ENCODE assay signal across 1 cellular context in the genomic region with DNA sequence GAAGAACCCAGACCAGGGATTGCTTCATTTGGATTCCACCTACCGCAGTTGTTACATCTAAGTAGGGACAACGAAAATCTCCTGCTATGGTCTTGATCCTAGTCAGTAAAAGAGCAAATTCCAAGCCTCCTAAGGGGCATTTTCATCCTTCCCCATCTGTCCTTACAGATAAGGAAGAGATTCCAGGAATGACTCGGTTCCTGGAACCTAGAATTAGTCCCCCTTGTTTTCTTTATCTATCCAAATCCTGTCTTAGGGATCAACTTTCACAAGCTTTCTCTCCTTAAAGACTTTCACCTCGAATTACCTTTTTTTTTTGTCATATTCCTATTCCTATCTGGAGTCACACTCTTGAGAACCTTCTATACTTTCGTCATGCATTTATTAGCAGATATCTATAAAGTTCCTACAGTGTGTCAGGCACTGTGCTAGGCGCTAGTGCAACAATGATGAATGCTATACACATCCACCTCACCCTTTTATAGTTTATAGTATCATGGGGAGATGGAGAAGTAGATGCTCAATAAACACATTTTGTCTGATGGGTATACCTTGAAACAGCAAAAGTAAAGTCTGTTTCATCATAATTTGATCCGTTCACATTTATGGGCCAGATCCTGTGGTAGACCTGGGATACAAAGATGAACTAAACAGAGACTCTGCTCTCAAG.
A peak's percentile ranks its signal among the peaks of the same experiment; 100 is the strongest.
TF ChIP-seq lines count a peak whose summit lies in the region.

No MANE protein-coding gene starts in this region.

TF ChIP-seq in K562, 482 proteins besides CTCF, POLR2A, EP300 and RAD21 (continued from another document and continues in another):
- TF ChIP-seq, protein P1, sequence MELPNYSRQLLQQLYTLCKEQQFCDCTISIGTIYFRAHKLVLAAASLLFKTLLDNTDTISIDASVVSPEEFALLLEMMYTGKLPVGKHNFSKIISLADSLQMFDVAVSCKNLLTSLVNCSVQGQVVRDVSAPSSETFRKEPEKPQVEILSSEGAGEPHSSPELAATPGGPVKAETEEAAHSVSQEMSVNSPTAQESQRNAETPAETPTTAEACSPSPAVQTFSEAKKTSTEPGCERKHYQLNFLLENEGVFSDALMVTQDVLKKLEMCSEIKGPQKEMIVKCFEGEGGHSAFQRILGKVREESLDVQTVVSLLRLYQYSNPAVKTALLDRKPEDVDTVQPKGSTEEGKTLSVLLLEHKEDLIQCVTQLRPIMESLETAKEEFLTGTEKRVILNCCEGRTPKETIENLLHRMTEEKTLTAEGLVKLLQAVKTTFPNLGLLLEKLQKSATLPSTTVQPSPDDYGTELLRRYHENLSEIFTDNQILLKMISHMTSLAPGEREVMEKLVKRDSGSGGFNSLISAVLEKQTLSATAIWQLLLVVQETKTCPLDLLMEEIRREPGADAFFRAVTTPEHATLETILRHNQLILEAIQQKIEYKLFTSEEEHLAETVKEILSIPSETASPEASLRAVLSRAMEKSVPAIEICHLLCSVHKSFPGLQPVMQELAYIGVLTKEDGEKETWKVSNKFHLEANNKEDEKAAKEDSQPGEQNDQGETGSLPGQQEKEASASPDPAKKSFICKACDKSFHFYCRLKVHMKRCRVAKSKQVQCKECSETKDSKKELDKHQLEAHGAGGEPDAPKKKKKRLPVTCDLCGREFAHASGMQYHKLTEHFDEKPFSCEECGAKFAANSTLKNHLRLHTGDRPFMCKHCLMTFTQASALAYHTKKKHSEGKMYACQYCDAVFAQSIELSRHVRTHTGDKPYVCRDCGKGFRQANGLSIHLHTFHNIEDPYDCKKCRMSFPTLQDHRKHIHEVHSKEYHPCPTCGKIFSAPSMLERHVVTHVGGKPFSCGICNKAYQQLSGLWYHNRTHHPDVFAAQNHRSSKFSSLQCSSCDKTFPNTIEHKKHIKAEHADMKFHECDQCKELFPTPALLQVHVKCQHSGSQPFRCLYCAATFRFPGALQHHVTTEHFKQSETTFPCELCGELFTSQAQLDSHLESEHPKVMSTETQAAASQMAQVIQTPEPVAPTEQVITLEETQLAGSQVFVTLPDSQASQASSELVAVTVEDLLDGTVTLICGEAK (IDR thresholded peaks at IDR 0.05), result peak; percentile 82
- TF ChIP-seq, protein P1 (CRISPR knock-in tag; IDR thresholded peaks at IDR 0.05), result peak; percentile 85
- TF ChIP-seq, protein P2, sequence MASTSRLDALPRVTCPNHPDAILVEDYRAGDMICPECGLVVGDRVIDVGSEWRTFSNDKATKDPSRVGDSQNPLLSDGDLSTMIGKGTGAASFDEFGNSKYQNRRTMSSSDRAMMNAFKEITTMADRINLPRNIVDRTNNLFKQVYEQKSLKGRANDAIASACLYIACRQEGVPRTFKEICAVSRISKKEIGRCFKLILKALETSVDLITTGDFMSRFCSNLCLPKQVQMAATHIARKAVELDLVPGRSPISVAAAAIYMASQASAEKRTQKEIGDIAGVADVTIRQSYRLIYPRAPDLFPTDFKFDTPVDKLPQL (IDR thresholded peaks at IDR 0.05; ENCODE audit: extremely low read depth, insufficient read length), result no peak
- TF ChIP-seq U2AF2 (optimal IDR thresholded peaks at IDR 0.05; ENCODE audit: low read depth, low read length) (no peak), POLR2AphosphoS2 (IDR thresholded peaks at IDR 0.05; ENCODE audit: low read length) (no peak), KAT2B (IDR thresholded peaks at IDR 0.05; ENCODE audit: low read depth, low read length) (no peak), SP2 (IDR thresholded peaks at IDR 0.05; ENCODE audit: extremely low read depth, low read depth, low read length, poor library complexity, severe bottlenecking) (no peak), ASH1L (IDR thresholded peaks at IDR 0.05; ENCODE audit: borderline replicate concordance, low read depth, partially characterized antibody) (no peak), TBL1XR1 (IDR thresholded peaks at IDR 0.05; ENCODE audit: low read length in 2 of 2) (peak in 1 of 2 experiments; percentile 65; a peak in 2 of 4 replicates), CC2D1A (IDR thresholded peaks at IDR 0.05) (peak; percentile 77; the same call in 1 of the 2 replicates), CEBPB (tag; IDR thresholded peaks at IDR 0.05) (peak; percentile 62), KLF16 (IDR thresholded peaks at IDR 0.05) (no peak), FOXA1 (IDR thresholded peaks at IDR 0.05; ENCODE audit: borderline replicate concordance) (no peak), TOE1 (IDR thresholded peaks at IDR 0.05; ENCODE audit: borderline replicate concordance) (no peak), TOE1 (CRISPR knock-in tag; IDR thresholded peaks at IDR 0.05; ENCODE audit: borderline replicate concordance, low read depth) (no peak), KAT8 (IDR thresholded peaks at IDR 0.05; ENCODE audit: low read depth) (no peak), ZNF444 (CRISPR knock-in tag; IDR thresholded peaks at IDR 0.05) (no peak), RBBP5 (IDR thresholded peaks at IDR 0.05; ENCODE audit: borderline replicate concordance, insufficient read depth, low read length, poor library complexity, severe bottlenecking) (no peak), PRMT5 (CRISPR knock-in tag; IDR thresholded peaks at IDR 0.05) (no peak), ZNF3 (CRISPR knock-in tag; IDR thresholded peaks at IDR 0.05) (no peak), CHD2 (IDR thresholded peaks at IDR 0.05; ENCODE audit: low read depth, low read length) (no peak), RBM39 (optimal IDR thresholded peaks at IDR 0.05; ENCODE audit: low read depth, low read length) (no peak), FIP1L1 (IDR thresholded peaks at IDR 0.05; ENCODE audit: low read depth, low read length, poor library complexity, severe bottlenecking) (no peak), ZBED1 (IDR thresholded peaks at IDR 0.05) (no peak), NELFE (IDR thresholded peaks at IDR 0.05; ENCODE audit: insufficient read depth, insufficient read length) (no peak), NFIC (IDR thresholded peaks at IDR 0.05) (no peak), SRSF7 (optimal IDR thresholded peaks at IDR 0.05; ENCODE audit: low read depth, low read length) (no peak), E2F3 (CRISPR knock-in tag; IDR thresholded peaks at IDR 0.05) (no peak), CBX1 (IDR thresholded peaks at IDR 0.05; ENCODE audit: low read depth) (no peak), HCFC1 (IDR thresholded peaks at IDR 0.05; ENCODE audit: low read depth, low read length) (no peak), KDM5B (IDR thresholded peaks at IDR 0.05; ENCODE audit: insufficient replicate concordance, low read depth, low read length) (no peak), NR2F6 (CRISPR knock-in tag; IDR thresholded peaks at IDR 0.05) (no peak), EWSR1 (IDR thresholded peaks at IDR 0.05; ENCODE audit: borderline replicate concordance, low read depth, partially characterized antibody) (no peak)
- TF ChIP-seq, protein P3, sequence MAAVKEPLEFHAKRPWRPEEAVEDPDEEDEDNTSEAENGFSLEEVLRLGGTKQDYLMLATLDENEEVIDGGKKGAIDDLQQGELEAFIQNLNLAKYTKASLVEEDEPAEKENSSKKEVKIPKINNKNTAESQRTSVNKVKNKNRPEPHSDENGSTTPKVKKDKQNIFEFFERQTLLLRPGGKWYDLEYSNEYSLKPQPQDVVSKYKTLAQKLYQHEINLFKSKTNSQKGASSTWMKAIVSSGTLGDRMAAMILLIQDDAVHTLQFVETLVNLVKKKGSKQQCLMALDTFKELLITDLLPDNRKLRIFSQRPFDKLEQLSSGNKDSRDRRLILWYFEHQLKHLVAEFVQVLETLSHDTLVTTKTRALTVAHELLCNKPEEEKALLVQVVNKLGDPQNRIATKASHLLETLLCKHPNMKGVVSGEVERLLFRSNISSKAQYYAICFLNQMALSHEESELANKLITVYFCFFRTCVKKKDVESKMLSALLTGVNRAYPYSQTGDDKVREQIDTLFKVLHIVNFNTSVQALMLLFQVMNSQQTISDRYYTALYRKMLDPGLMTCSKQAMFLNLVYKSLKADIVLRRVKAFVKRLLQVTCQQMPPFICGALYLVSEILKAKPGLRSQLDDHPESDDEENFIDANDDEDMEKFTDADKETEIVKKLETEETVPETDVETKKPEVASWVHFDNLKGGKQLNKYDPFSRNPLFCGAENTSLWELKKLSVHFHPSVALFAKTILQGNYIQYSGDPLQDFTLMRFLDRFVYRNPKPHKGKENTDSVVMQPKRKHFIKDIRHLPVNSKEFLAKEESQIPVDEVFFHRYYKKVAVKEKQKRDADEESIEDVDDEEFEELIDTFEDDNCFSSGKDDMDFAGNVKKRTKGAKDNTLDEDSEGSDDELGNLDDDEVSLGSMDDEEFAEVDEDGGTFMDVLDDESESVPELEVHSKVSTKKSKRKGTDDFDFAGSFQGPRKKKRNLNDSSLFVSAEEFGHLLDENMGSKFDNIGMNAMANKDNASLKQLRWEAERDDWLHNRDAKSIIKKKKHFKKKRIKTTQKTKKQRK (IDR thresholded peaks at IDR 0.05; ENCODE audit: borderline replicate concordance, low read depth, low read length), result no peak
- TF ChIP-seq, protein P4, sequence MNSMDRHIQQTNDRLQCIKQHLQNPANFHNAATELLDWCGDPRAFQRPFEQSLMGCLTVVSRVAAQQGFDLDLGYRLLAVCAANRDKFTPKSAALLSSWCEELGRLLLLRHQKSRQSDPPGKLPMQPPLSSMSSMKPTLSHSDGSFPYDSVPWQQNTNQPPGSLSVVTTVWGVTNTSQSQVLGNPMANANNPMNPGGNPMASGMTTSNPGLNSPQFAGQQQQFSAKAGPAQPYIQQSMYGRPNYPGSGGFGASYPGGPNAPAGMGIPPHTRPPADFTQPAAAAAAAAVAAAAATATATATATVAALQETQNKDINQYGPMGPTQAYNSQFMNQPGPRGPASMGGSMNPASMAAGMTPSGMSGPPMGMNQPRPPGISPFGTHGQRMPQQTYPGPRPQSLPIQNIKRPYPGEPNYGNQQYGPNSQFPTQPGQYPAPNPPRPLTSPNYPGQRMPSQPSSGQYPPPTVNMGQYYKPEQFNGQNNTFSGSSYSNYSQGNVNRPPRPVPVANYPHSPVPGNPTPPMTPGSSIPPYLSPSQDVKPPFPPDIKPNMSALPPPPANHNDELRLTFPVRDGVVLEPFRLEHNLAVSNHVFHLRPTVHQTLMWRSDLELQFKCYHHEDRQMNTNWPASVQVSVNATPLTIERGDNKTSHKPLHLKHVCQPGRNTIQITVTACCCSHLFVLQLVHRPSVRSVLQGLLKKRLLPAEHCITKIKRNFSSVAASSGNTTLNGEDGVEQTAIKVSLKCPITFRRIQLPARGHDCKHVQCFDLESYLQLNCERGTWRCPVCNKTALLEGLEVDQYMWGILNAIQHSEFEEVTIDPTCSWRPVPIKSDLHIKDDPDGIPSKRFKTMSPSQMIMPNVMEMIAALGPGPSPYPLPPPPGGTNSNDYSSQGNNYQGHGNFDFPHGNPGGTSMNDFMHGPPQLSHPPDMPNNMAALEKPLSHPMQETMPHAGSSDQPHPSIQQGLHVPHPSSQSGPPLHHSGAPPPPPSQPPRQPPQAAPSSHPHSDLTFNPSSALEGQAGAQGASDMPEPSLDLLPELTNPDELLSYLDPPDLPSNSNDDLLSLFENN (IDR thresholded peaks at IDR 0.05; ENCODE audit: low read depth in 2 of 2, low read length in 2 of 2), result no peak
- TF ChIP-seq, protein P5, sequence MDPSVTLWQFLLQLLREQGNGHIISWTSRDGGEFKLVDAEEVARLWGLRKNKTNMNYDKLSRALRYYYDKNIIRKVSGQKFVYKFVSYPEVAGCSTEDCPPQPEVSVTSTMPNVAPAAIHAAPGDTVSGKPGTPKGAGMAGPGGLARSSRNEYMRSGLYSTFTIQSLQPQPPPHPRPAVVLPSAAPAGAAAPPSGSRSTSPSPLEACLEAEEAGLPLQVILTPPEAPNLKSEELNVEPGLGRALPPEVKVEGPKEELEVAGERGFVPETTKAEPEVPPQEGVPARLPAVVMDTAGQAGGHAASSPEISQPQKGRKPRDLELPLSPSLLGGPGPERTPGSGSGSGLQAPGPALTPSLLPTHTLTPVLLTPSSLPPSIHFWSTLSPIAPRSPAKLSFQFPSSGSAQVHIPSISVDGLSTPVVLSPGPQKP (CRISPR knock-in tag; IDR thresholded peaks at IDR 0.05), result no peak
- TF ChIP-seq, protein P6, sequence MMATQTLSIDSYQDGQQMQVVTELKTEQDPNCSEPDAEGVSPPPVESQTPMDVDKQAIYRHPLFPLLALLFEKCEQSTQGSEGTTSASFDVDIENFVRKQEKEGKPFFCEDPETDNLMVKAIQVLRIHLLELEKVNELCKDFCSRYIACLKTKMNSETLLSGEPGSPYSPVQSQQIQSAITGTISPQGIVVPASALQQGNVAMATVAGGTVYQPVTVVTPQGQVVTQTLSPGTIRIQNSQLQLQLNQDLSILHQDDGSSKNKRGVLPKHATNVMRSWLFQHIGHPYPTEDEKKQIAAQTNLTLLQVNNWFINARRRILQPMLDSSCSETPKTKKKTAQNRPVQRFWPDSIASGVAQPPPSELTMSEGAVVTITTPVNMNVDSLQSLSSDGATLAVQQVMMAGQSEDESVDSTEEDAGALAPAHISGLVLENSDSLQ (IDR thresholded peaks at IDR 0.05), result no peak
- TF ChIP-seq, protein P7, sequence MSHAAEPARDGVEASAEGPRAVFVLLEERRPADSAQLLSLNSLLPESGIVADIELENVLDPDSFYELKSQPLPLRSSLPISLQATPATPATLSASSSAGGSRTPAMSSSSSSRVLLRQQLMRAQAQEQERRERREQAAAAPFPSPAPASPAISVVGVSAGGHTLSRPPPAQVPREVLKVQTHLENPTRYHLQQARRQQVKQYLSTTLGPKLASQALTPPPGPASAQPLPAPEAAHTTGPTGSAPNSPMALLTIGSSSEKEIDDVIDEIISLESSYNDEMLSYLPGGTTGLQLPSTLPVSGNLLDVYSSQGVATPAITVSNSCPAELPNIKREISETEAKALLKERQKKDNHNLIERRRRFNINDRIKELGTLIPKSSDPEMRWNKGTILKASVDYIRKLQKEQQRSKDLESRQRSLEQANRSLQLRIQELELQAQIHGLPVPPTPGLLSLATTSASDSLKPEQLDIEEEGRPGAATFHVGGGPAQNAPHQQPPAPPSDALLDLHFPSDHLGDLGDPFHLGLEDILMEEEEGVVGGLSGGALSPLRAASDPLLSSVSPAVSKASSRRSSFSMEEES (CRISPR knock-in tag; IDR thresholded peaks at IDR 0.05), result no peak
